ENCODE assay signal across 8 cellular contexts in genomic region chr14:93184391-93185332, GRCh38. TPM values are rescaled to one million over a fixed set of nuclear protein-coding genes. Genes with fewer than 3 reads are reported as not detected.
A peak's percentile ranks its signal among the peaks of the same experiment; 100 is the strongest.
DNase-seq lines count a peak whose midpoint lies in the region; ATAC-seq and TF ChIP-seq lines count a peak whose summit lies in the region.

TSS of gene LYSET (plus strand) at chr14:93185317. CDS start at chr14:93185406, 89 bp downstream.
TSS of gene MOAP1 (minus strand) at chr14:93184897. CDS start at chr14:93184242, 655 bp downstream.

- H3K36me3 ChIP-seq in aorta (ENCODE audit: control insufficient read depth in 1 of 2, insufficient read depth in 2 of 2, low read length in 1 of 2), result no peaks in the 10 kb centered on the region

- peaks cover 9% of the 10 kb centered on the region for H3K36me3 Mint-ChIP-seq in HFFc6 (ENCODE audit: low read depth)

- H3K4me1 ChIP-seq in right cardiac atrium (ENCODE audit: control insufficient read depth, insufficient read depth, low read length) (no peaks in the 10 kb centered on the region), aorta (ENCODE audit: control insufficient read depth in 1 of 2, insufficient read depth in 2 of 2, low read length in 2 of 2) (peaks cover 0 to 2% of the 10 kb centered on the region in 2 donors)

- DNase-seq in HFFc6 (peak; percentile 85), NAMALWA (ENCODE audit: low spot score) (peak; percentile 91), T-helper 1 cell (peak; percentile 88 to 95 (median 92)), amniotic epithelial cell (ENCODE audit: low read depth) (peak; percentile 67), right cardiac atrium (peak; percentile 88 to 95 (median 95)), renal cortical epithelial cell (ENCODE audit: low read depth) (peak; percentile 66), aorta (peak; percentile 94 to 97)

- peak within 1 kb of the TSS; percentile 98 for H3K4me3 Mint-ChIP-seq in HFFc6

- intact Hi-C loops in right cardiac atrium (cut with DNase I), result no loop called here
- intact Hi-C loops in aorta (cut with DNase I), result loop anchor here in 1 of 2 donors (2.0 kb wide), 1 partner anchor 22 kb away; the partner anchor contains the start of genes GON7 and UBR7

- TF ChIP-seq CTCF in GM12873 (IDR thresholded peaks at IDR 0.05; ENCODE audit: insufficient read depth, low read depth, low read length, missing control alignments) (peak; percentile 38), HFFc6 (IDR thresholded peaks at IDR 0.05) (peak; percentile 55)

- no peaks in the 10 kb centered on the region for H3K9me3 Mint-ChIP-seq in HFFc6

- peak; percentile 96 to 97 for ATAC-seq in right cardiac atrium
- ATAC-seq in aorta (ENCODE audit: low FRiP score), result peak; percentile 96

- peaks cover 36% of the 10 kb centered on the region for H3K4me1 Mint-ChIP-seq in HFFc6 (ENCODE audit: low read depth)

- under 1% methylated on average over 122 of the region's 122 CpGs for WGBS in right cardiac atrium
- WGBS in aorta, 2 donors, result 0% methylated on average over 90 to 122 of the region's 122 CpGs

- peak within 1 kb of the TSS; percentile 59 for H3K27ac ChIP-seq in right cardiac atrium (ENCODE audit: low read length)
- peak within 1 kb of the TSS; percentile 74 to 92 for H3K27ac ChIP-seq in aorta (ENCODE audit: low read depth in 1 of 2, low read length in 2 of 2)

- H3K27ac Mint-ChIP-seq in HFFc6, result peak within 1 kb of the TSS; percentile 95

- H3K4me3 ChIP-seq in right cardiac atrium (ENCODE audit: low read length) (peak within 1 kb of the TSS; percentile 56), aorta (ENCODE audit: low read length in 2 of 2) (peak within 1 kb of the TSS; percentile 47 to 80)

- H3K27me3 Mint-ChIP-seq in HFFc6 (ENCODE audit: insufficient read depth), result no peaks in the 10 kb centered on the region

- H3K27me3 ChIP-seq in right cardiac atrium (ENCODE audit: control insufficient read depth, insufficient read depth) (no peaks in the 10 kb centered on the region), aorta (ENCODE audit: control insufficient read depth in 1 of 2, insufficient read depth in 2 of 2, low read length in 1 of 2) (no peaks in the 10 kb centered on the region)

- H3K9me3 ChIP-seq in right cardiac atrium (ENCODE audit: control insufficient read depth, low read length), result no peaks in the 10 kb centered on the region
- H3K9me3 ChIP-seq in aorta (ENCODE audit: control insufficient read depth, low read length), result no peaks in the 10 kb centered on the region

RNA-seq across cellular contexts. Expression of gene LYSET, which starts in this region (rescaled TPM):
- total RNA-seq in HFFc6 (2021; fragmentation: NEBNext Ultra II Directional; extraction: Animal tissue kit (Norgen Biotek cat#: 25700)), result 10 to 100 TPM; 10.7 to 14.5 (median 12.8) TPM
- total RNA-seq in right cardiac atrium (10 to 100 TPM; 17.0 to 20.4 (median 18.2) TPM), renal cortical epithelial cell (8.7 and 15.9 TPM in 2 replicates), aorta (10 to 100 TPM; 12.7 to 13.7 TPM)
- polyA plus RNA-seq in right cardiac atrium (20.5 TPM), aorta (10 to 100 TPM; 17.1 to 42.2 TPM)

RNA-seq across cellular contexts. Expression of gene MOAP1, which starts in this region (rescaled TPM):
- total RNA-seq in HFFc6 (2021; fragmentation: NEBNext Ultra II Directional; extraction: Animal tissue kit (Norgen Biotek cat#: 25700)), result 10 to 100 TPM; 12.2 to 20.4 (median 14.2) TPM
- total RNA-seq in right cardiac atrium, result 10 to 100 TPM; 46.3 to 63.0 (median 54.8) TPM
- polyA plus RNA-seq in right cardiac atrium, result 45.7 TPM
- total RNA-seq in renal cortical epithelial cell, result 51.2 and 69.6 TPM in 2 replicates
- 10 to 100 TPM; 22.0 to 22.8 TPM for total RNA-seq in aorta
- polyA plus RNA-seq in aorta, result 10 to 100 TPM; 37.6 to 38.7 TPM

Comparison
In these comparisons a context has a peak if more than half of its experiments do, and no peak if none do; other contexts are left out.
1. Peak in every context shown above with its lines: DNase-seq, ATAC-seq, H3K4me3 ChIP-seq and H3K27ac ChIP-seq.